Comparison of ENCODE assay signal across 13 cellular contexts in genomic region chr2:37506407-37507068, GRCh38.
DNase-seq lines count a peak whose midpoint lies in the region; ATAC-seq, FAIRE-seq and TF ChIP-seq lines count a peak whose summit lies in the region.
"Had no signal": no experiment of that assay in that cellular context is flagged by ENCODE, and none has a peak within 500 bp of the region (broad histone marks: within the 10 kb centered on the region; RNA-seq: fewer than 3 reads in every experiment).

No MANE protein-coding gene starts in this region.

- no peak for TF ChIP-seq EP300 in K562 (IDR thresholded peaks at IDR 0.05; ENCODE audit: low read length)

- H3K4me1 Mint-ChIP-seq in MCF 10A (ENCODE audit: insufficient read depth, unreplicated experiment), result no peaks in the 10 kb centered on the region
- H3K4me1 Mint-ChIP-seq: naive B cell had no signal

- no peaks in the 10 kb centered on the region; a peak in 1 of 5 replicates for H3K4me1 ChIP-seq in K562 (replicated peaks in 1 of 2; ENCODE audit: control insufficient read depth in 2 of 2, insufficient read depth in 2 of 2, low read length in 2 of 2)
- H3K4me1 ChIP-seq in aorta (ENCODE audit: control insufficient read depth in 1 of 2, insufficient read depth in 2 of 2, low read length in 2 of 2), result peaks cover 6 to 8% of the 10 kb centered on the region in 2 donors
- H3K4me1 ChIP-seq: A549 had no signal

- intact Hi-C loops in Right ventricle myocardium inferior (cut with DNase I), result no loop called here
- intact Hi-C loops in cardiac septum (cut with DNase I), result loop anchor here (2.0 to 5.0 kb wide), 2 partner anchors 151 to 322 kb away; no protein-coding TSS in a partner anchor
- intact Hi-C loops in K562 (cut with micrococcal nuclease), result no loop called here
- intact Hi-C loops in aorta (cut with DNase I), result no loop called here
- intact Hi-C loops in MCF 10A (cut with micrococcal nuclease), result no loop called here

- CTCF ChIA-PET in K562 (lab: Yijun Ruan, JAX; ENCODE audit: low intra/inter-chr PET ratio), result no interaction called here
- CTCF ChIA-PET in MCF 10A (lab: Yijun Ruan, JAX), result interaction anchor here (0.5 kb wide), 2 partner anchors 191 to 396 kb away, joined by 3 read pairs; no protein-coding TSS in a partner anchor

- H4K20me1 ChIP-seq in K562 (replicated peaks; ENCODE audit: control insufficient read depth, insufficient read depth, low read length), result no peaks in the 10 kb centered on the region

- BruUV-seq in K562 (replicated peaks; lab: Mats Ljungman, UMichigan) (no TSS peak), MCF 10A (replicated peaks; lab: Mats Ljungman, UMichigan) (no TSS peak)

- ATAC-seq in Right ventricle myocardium inferior (peak; percentile 87), K562 (no peak), aorta (ENCODE audit: low FRiP score) (no peak), GM21360 (IDR thresholded peaks at IDR 0.05; ENCODE audit: unreplicated experiment) (no peak), GM18858 (IDR thresholded peaks at IDR 0.05; ENCODE audit: unreplicated experiment) (no peak)
- ATAC-seq: A549 had no signal

- 17% methylated on average over 5 of the region's 5 CpGs for WGBS in K562 (ENCODE audit: insufficient coverage, low coverage, missing lambda C conversion rate)
- 13 to 16% methylated on average over 5 of the region's 5 CpGs for WGBS in aorta, 2 donors

- H3K9me1 ChIP-seq in K562 (ENCODE audit: control insufficient read depth, insufficient read depth, low read length), result no peaks in the 10 kb centered on the region

- no peak overlapping the region for H3K4me2 ChIP-seq in K562 (ENCODE audit: insufficient read depth, low read length)
- H3K4me2 ChIP-seq: A549 had no signal

- H3K36me3 ChIP-seq in K562 (ENCODE audit: control insufficient read depth, insufficient read depth, low read length), result no peaks in the 10 kb centered on the region
- no peaks in the 10 kb centered on the region for H3K36me3 ChIP-seq in aorta (ENCODE audit: control insufficient read depth in 1 of 2, insufficient read depth in 2 of 2, low read length in 1 of 2)

- TF ChIP-seq CTCF in K562 (IDR thresholded peaks at IDR 0.05 in 2 of 3, conservative IDR thresholded peaks at IDR 0.05 in 1 of 3; ENCODE audit: insufficient read depth in 2 of 3, low read depth in 1 of 3, low read length in 3 of 3) (no peak), MCF 10A (IDR thresholded peaks at IDR 0.05; ENCODE audit: unreplicated experiment) (no peak)

- POLR2A ChIA-PET in K562 (lab: Yijun Ruan, JAX) (no interaction called here), MCF 10A (lab: Yijun Ruan, JAX) (no interaction called here)

- H2AFZ ChIP-seq in K562 (ENCODE audit: low read depth, low read length), result no peak overlapping the region

- H3K79me2 ChIP-seq in K562 (ENCODE audit: control insufficient read depth, insufficient read depth, low read length), result no peaks in the 10 kb centered on the region

- in situ Hi-C loops in K562 (cut with MboI), result no loop called here

- peaks cover 0 to 6% of the 10 kb centered on the region in 2 experiments; a peak in 2 of 5 replicates for H3K27me3 ChIP-seq in K562 (ENCODE audit: control insufficient read depth in 2 of 2, insufficient read depth in 2 of 2, low read length in 2 of 2)
- H3K27me3 ChIP-seq in aorta (ENCODE audit: control insufficient read depth in 1 of 2, insufficient read depth in 2 of 2, low read length in 1 of 2), result no peaks in the 10 kb centered on the region

- no peaks in the 10 kb centered on the region for H3K36me3 Mint-ChIP-seq in MCF 10A (ENCODE audit: insufficient read depth, unreplicated experiment)

- H3K4me3 ChIP-seq in K562 (no peak overlapping the region), aorta (ENCODE audit: low read length in 2 of 2) (no peak overlapping the region)
- H3K4me3 ChIP-seq: A549 had no signal

- TF ChIP-seq RAD21 in K562 (CRISPR knock-in tag; conservative IDR thresholded peaks at IDR 0.05 in 1 of 2, IDR thresholded peaks at IDR 0.05 in 1 of 2), result no peak

- FAIRE-seq in K562 (lab: Jason Lieb, UNC), result no peak
- FAIRE-seq: A549, HTR-8/SVneo had no signal

- no peak overlapping the region for H3K4me3 Mint-ChIP-seq in MCF 10A (ENCODE audit: unreplicated experiment)
- H3K4me3 Mint-ChIP-seq: naive B cell had no signal

- H3K9me3 ChIP-seq in K562 (replicated peaks; ENCODE audit: control insufficient read depth, insufficient read depth, low read depth, low read length), result no peaks in the 10 kb centered on the region
- H3K9me3 ChIP-seq in aorta (ENCODE audit: control insufficient read depth, low read length), result no peaks in the 10 kb centered on the region
- H3K9me3 ChIP-seq: A549 had no signal

- H3K27ac ChIP-seq in K562 (ENCODE audit: extremely low read depth, low read depth, low read length) (no peak overlapping the region), aorta (ENCODE audit: low read depth in 1 of 2, low read length in 2 of 2) (peak overlapping the region; percentile 51)
- H3K27ac ChIP-seq: A549 had no signal

- H3K27ac Mint-ChIP-seq in MCF 10A (ENCODE audit: low read depth, unreplicated experiment), result no peak overlapping the region

- no peak for TF ChIP-seq POLR2A in K562 (conservative IDR thresholded peaks at IDR 0.05)

- H3K27me3 Mint-ChIP-seq in MCF 10A (ENCODE audit: insufficient read depth, unreplicated experiment), result no peaks in the 10 kb centered on the region

- H3K9ac ChIP-seq in K562 (ENCODE audit: insufficient read depth in 1 of 2, low read depth in 2 of 2, low read length in 2 of 2), result no peak overlapping the region

- DNase-seq in Right ventricle myocardium inferior (ENCODE audit: missing footprints) (no peak), cardiac septum (ENCODE audit: low spot score) (no peak), K562 (ENCODE audit: extremely low read depth in 1 of 4, low spot score in 3 of 4) (no peak), kidney tubule cell (ENCODE audit: low spot score) (peak; percentile 27), aorta (no peak), MCF 10A (ENCODE audit: unreplicated experiment) (no peak)
- DNase-seq: activated CD4-positive, alpha-beta T cell treated with anti-CD3 and anti-CD28 coated beads, Interleukin-2, amount 50 U/mL, for 1 hour; naive B cell; NCI-H2081 had no signal

- peaks cover 8% of the 10 kb centered on the region for H3K9me3 Mint-ChIP-seq in MCF 10A (ENCODE audit: unreplicated experiment)
- H3K9me3 Mint-ChIP-seq: naive B cell had no signal

TF ChIP-seq in K562, 482 proteins besides CTCF, POLR2A, EP300 and RAD21:
- no peak for TF ChIP-seq CBFA2T2 (conservative IDR thresholded peaks at IDR 0.05)
- no peak for TF ChIP-seq SMAD1 (IDR thresholded peaks at IDR 0.05; ENCODE audit: low read depth, low read length, partially characterized antibody)
- TF ChIP-seq SREBF1 (IDR thresholded peaks at IDR 0.05; ENCODE audit: borderline replicate concordance, low read depth, low read length), result no peak
- no peak for TF ChIP-seq ZNF174 (CRISPR knock-in tag; IDR thresholded peaks at IDR 0.05)
- 0 out of 2 replicates have a peak, but pooled peaks have one; percentile 31 for TF ChIP-seq FOSL1 (tag; conservative IDR thresholded peaks at IDR 0.05)
- TF ChIP-seq RNF219 (CRISPR knock-in tag; IDR thresholded peaks at IDR 0.05), result no peak
- TF ChIP-seq ATF7 (IDR thresholded peaks at IDR 0.05), result no peak
- TF ChIP-seq HINFP (tag; conservative IDR thresholded peaks at IDR 0.05; ENCODE audit: low read depth), result no peak
- no peak for TF ChIP-seq ELF1 (tag; IDR thresholded peaks at IDR 0.05)
